ENCODE assay signal across 21 cellular contexts in genomic region chr6:156098858-156099257, GRCh38.
DNase-seq lines count a peak whose midpoint lies in the region; ATAC-seq, FAIRE-seq and TF ChIP-seq lines count a peak whose summit lies in the region.
"Had no signal": no experiment of that assay in that cellular context is flagged by ENCODE, and none has a peak within 500 bp of the region (broad histone marks: within the 10 kb centered on the region; RNA-seq: fewer than 3 reads in every experiment).

No MANE protein-coding gene starts in this region.

- H3K9me1 ChIP-seq in IMR-90 (ENCODE audit: insufficient read depth, low read length) = no peaks in the 10 kb centered on the region

- H2BK12ac ChIP-seq in H1 (ENCODE audit: low read depth, low read length) = no peak overlapping the region

- no peak overlapping the region for H3K18ac ChIP-seq in IMR-90 (ENCODE audit: low read depth, low read length)
- no peak overlapping the region for H3K18ac ChIP-seq in H1 (ENCODE audit: extremely low read depth, low read length)

- H2AFZ ChIP-seq in IMR-90 (replicated peaks; ENCODE audit: low read length, poor library complexity) (no peak overlapping the region), H1 (ENCODE audit: low read length) (no peak overlapping the region)
- H2AFZ ChIP-seq: GM23338 had no signal

- no peaks in the 10 kb centered on the region for H3K27me3 ChIP-seq in IMR-90 (ENCODE audit: control insufficient read depth, insufficient read depth, low read length)
- no peaks in the 10 kb centered on the region for H3K27me3 ChIP-seq in H1 (replicated peaks in 1 of 4; ENCODE audit: control insufficient read depth in 3 of 4, extremely low read depth in 1 of 4, insufficient read depth in 3 of 4, low read length in 3 of 4)

- dilution Hi-C loops in IMR-90 (cut with HindIII; ENCODE audit: low sequenced_read_pairs, unreplicated experiment) = no loop called here

- no peak for ATAC-seq in A549
- no peak for ATAC-seq in IMR-90 (ENCODE audit: low read depth)
- ATAC-seq: GM23338, HCT116 had no signal

- 37% methylated on average over 1 of the region's 1 CpG for WGBS in A549 (ENCODE audit: missing lambda C conversion rate)
- no CpG with 5 or more reads among the region's 1 CpG for WGBS in IMR-90 (ENCODE audit: extremely low coverage in 2 of 2, insufficient read length in 1 of 2), 2 experiments
- 92% methylated on average over 1 of the region's 1 CpG; no CpG with 5 or more reads in 1 of the 2 experiments for WGBS in H1 (ENCODE audit: extremely low coverage in 1 of 2, insufficient coverage in 1 of 2, insufficient read length in 1 of 2, insufficient replicate concordance in 2 of 2, low coverage in 1 of 2, low lambda C conversion rate in 2 of 2, missing lambda C conversion rate in 1 of 2), 2 experiments

- H3K36me3 Mint-ChIP-seq in activated CD4-positive, alpha-beta memory T cell treated with anti-CD3 and anti-CD28 coated beads for 36 hours = no peaks in the 10 kb centered on the region
- H3K36me3 Mint-ChIP-seq: IgD-negative memory B cell had no signal

- DNase-seq in NCI-H748 (lab: John Stamatoyannopoulos, UW; ENCODE audit: unreplicated experiment) (peak; percentile 13), NCI-H748 treated with DMSO at 0.1 percent for 48 hours (lab: John Stamatoyannopoulos, UW) (no peak), A549 (ENCODE audit: low read depth in 1 of 2, low spot score in 1 of 2) (no peak), IMR-90 (no peak), H1 (ENCODE audit: low read depth in 1 of 2, low spot score in 2 of 2) (no peak)
- DNase-seq in activated CD4-positive, alpha-beta memory T cell treated with anti-CD3 and anti-CD28 coated beads for 36 hours = no peak
- DNase-seq: AML-193; Caco-2; CD4-positive, alpha-beta T cell; H7; HFFc6; KG1 had no signal

- no peaks in the 10 kb centered on the region for H3K27me3 Mint-ChIP-seq in activated CD4-positive, alpha-beta memory T cell treated with anti-CD3 and anti-CD28 coated beads for 36 hours
- H3K27me3 Mint-ChIP-seq: CD4-positive, alpha-beta T cell; IgD-negative memory B cell had no signal

- no peaks in the 10 kb centered on the region for H4K20me1 ChIP-seq in IMR-90 (ENCODE audit: insufficient read depth, low read length)
- H4K20me1 ChIP-seq in H1 (replicated peaks in 1 of 2; ENCODE audit: control insufficient read depth in 1 of 2, insufficient read depth in 2 of 2, low read length in 2 of 2) = no peaks in the 10 kb centered on the region

- BruUV-seq in IMR-90 (replicated peaks; lab: Mats Ljungman, UMichigan) = no TSS peak

- H2AK5ac ChIP-seq in IMR-90 (ENCODE audit: low read depth, low read length) (no peak overlapping the region), H1 (ENCODE audit: low read depth, low read length) (no peak overlapping the region)

- intact Hi-C loops in IMR-90 (cut with micrococcal nuclease) = no loop called here
- intact Hi-C loops in activated CD4-positive, alpha-beta memory T cell treated with anti-CD3 and anti-CD28 coated beads for 36 hours (cut with micrococcal nuclease) = no loop called here

- H3K56ac ChIP-seq in IMR-90 (ENCODE audit: extremely low read depth, insufficient read depth, low read length) (no peak overlapping the region), H1 (replicated peaks; ENCODE audit: insufficient read length, low read depth, low read length) (no peak overlapping the region)

- no peak overlapping the region for H2BK15ac ChIP-seq in IMR-90 (ENCODE audit: low read depth, low read length)
- no peak overlapping the region for H2BK15ac ChIP-seq in H1 (ENCODE audit: low read length)

- H4K5ac ChIP-seq in IMR-90 (ENCODE audit: low read depth, low read length) (no peak overlapping the region), H1 (ENCODE audit: insufficient read length, low read depth, low read length) (no peak overlapping the region)

- no peak overlapping the region for H3K27ac ChIP-seq in A549
- H3K27ac ChIP-seq in IMR-90 (ENCODE audit: insufficient read depth, low read length) = no peak overlapping the region
- no peak overlapping the region for H3K27ac ChIP-seq in H1 (ENCODE audit: low read depth, low read length)
- H3K27ac ChIP-seq: C4-2B, HL-60 had no signal

- in situ Hi-C loops in IMR-90 (cut with MboI; ENCODE audit: low sequenced_read_pairs) = no loop called here

- H3K23ac ChIP-seq in IMR-90 (ENCODE audit: low read depth, low read length) (no peak overlapping the region), H1 (ENCODE audit: insufficient read length) (no peak overlapping the region)

- H2BK5ac ChIP-seq in IMR-90 (ENCODE audit: low read depth, low read length, poor library complexity, severe bottlenecking) (no peak overlapping the region), H1 (ENCODE audit: low read depth, low read length) (no peak overlapping the region)

- no peaks in the 10 kb centered on the region for H3K23me2 ChIP-seq in H1 (ENCODE audit: low read depth, low read length)

- H3K4me3 Mint-ChIP-seq in activated CD4-positive, alpha-beta memory T cell treated with anti-CD3 and anti-CD28 coated beads for 36 hours = no peak overlapping the region
- H3K4me3 Mint-ChIP-seq: CD4-positive, alpha-beta T cell; GM23338; HFFc6; IgD-negative memory B cell had no signal

- no peak overlapping the region for H3K14ac ChIP-seq in IMR-90 (replicated peaks; ENCODE audit: low read depth, low read length)
- H3K14ac ChIP-seq in H1 (ENCODE audit: insufficient read length) = no peak overlapping the region

- no peak for TF ChIP-seq EP300 in A549 (IDR thresholded peaks at IDR 0.05)
- no peak for TF ChIP-seq EP300 in H1 (IDR thresholded peaks at IDR 0.05; ENCODE audit: borderline replicate concordance in 1 of 2, low read depth in 2 of 2, low read length in 2 of 2)

- H3K9me3 ChIP-seq in A549 (no peaks in the 10 kb centered on the region), IMR-90 (ENCODE audit: control insufficient read depth, insufficient read depth, low read length) (no peaks in the 10 kb centered on the region), H1 (ENCODE audit: insufficient read depth in 2 of 2, low read depth in 1 of 2, low read length in 1 of 2) (no peaks in the 10 kb centered on the region)
- H3K9me3 ChIP-seq: Caco-2 had no signal

- POLR2A ChIA-PET in A549 (lab: Yijun Ruan, JAX) (no interaction called here), IMR-90 (lab: Charles Lee; ENCODE audit: unreplicated experiment) (no interaction called here), H1 (lab: Charles Lee; ENCODE audit: partially characterized antibody) (no interaction called here)
- POLR2A ChIA-PET in activated CD4-positive, alpha-beta memory T cell treated with anti-CD3 and anti-CD28 coated beads for 36 hours (lab: Charles Lee) = no interaction called here

- H2BK20ac ChIP-seq in IMR-90 (ENCODE audit: low read depth, low read length) (no peak overlapping the region), H1 (ENCODE audit: low read length) (no peak overlapping the region)

- H3K4me3 ChIP-seq in A549 (no peak overlapping the region), IMR-90 (ENCODE audit: insufficient read depth, low read depth, low read length) (no peak overlapping the region), H1 (ENCODE audit: extremely low read depth in 1 of 4, insufficient read depth in 2 of 4, low read depth in 3 of 4, low read length in 4 of 4) (no peak overlapping the region)
- H3K4me3 ChIP-seq: GM23338 had no signal

- H3K4me2 ChIP-seq in A549 (no peak overlapping the region), IMR-90 (ENCODE audit: low read depth, low read length) (no peak overlapping the region), H1 (ENCODE audit: insufficient read depth in 1 of 2, low read depth in 2 of 2, low read length in 2 of 2) (no peak overlapping the region)
- H3K4me2 ChIP-seq: GM23338 had no signal

- TF ChIP-seq RAD21 in A549 (conservative IDR thresholded peaks at IDR 0.05 in 1 of 2, IDR thresholded peaks at IDR 0.05 in 1 of 2) (no peak), IMR-90 (IDR thresholded peaks at IDR 0.05; ENCODE audit: low read length) (no peak), H1 (IDR thresholded peaks at IDR 0.05 in 1 of 2, conservative IDR thresholded peaks at IDR 0.05 in 1 of 2; ENCODE audit: low read depth in 2 of 2, low read length in 2 of 2) (no peak)

- TF ChIP-seq POLR2A in A549 (IDR thresholded peaks at IDR 0.05; ENCODE audit: low read length) (no peak), IMR-90 (IDR thresholded peaks at IDR 0.05; ENCODE audit: low read depth, low read length) (no peak), H1 (IDR thresholded peaks at IDR 0.05; ENCODE audit: control extremely low read depth in 1 of 2, low read depth in 2 of 2, low read length in 2 of 2) (no peak)

- H3K36me3 ChIP-seq in IMR-90 (ENCODE audit: control insufficient read depth, insufficient read depth, low read length) (no peaks in the 10 kb centered on the region), H1 (ENCODE audit: control insufficient read depth in 2 of 4, insufficient read depth in 4 of 4, low read length in 3 of 4) (no peaks in the 10 kb centered on the region)

- no peak overlapping the region for H2AK9ac ChIP-seq in IMR-90 (replicated peaks; ENCODE audit: low read depth, low read length, poor library complexity)

- peaks cover 4% of the 10 kb centered on the region for H3K4me1 Mint-ChIP-seq in activated CD4-positive, alpha-beta memory T cell treated with anti-CD3 and anti-CD28 coated beads for 36 hours (ENCODE audit: low read depth)
- H3K4me1 Mint-ChIP-seq: GM23338, IgD-negative memory B cell had no signal

- H3K79me2 ChIP-seq in H1 (ENCODE audit: control insufficient read depth in 1 of 2, insufficient read depth in 2 of 2, low read length in 2 of 2) = no peaks in the 10 kb centered on the region

- H3K27ac Mint-ChIP-seq in activated CD4-positive, alpha-beta memory T cell treated with anti-CD3 and anti-CD28 coated beads for 36 hours = no peak overlapping the region
- H3K27ac Mint-ChIP-seq: CD4-positive, alpha-beta T cell; GM23338; HFFc6; IgD-negative memory B cell had no signal

- peaks cover 14% of the 10 kb centered on the region for H3K9me3 Mint-ChIP-seq in activated CD4-positive, alpha-beta memory T cell treated with anti-CD3 and anti-CD28 coated beads for 36 hours
- H3K9me3 Mint-ChIP-seq: GM23338, HFFc6 had no signal

- H3K79me1 ChIP-seq in IMR-90 (ENCODE audit: low read depth in 1 of 2, low read length in 2 of 2) (no peaks in the 10 kb centered on the region), H1 (ENCODE audit: low read depth, low read length) (no peaks in the 10 kb centered on the region)

- H3K9ac ChIP-seq in IMR-90 (ENCODE audit: low read depth, low read length) (no peak overlapping the region), H1 (replicated peaks in 1 of 4; ENCODE audit: extremely low read depth in 1 of 4, low read depth in 3 of 4, low read length in 3 of 4) (no peak overlapping the region)

- CTCF ChIA-PET in A549 (lab: Yijun Ruan, JAX) (no interaction called here), IMR-90 (lab: Yijun Ruan, JAX) (no interaction called here), H1 (lab: Charles Lee; ENCODE audit: partially characterized antibody) (interaction anchor here (1.0 kb wide), 1 partner anchor 10 kb away, joined by 3 read pairs; no protein-coding TSS in a partner anchor)
- CTCF ChIA-PET in activated CD4-positive, alpha-beta memory T cell treated with anti-CD3 and anti-CD28 coated beads for 36 hours (lab: Charles Lee) = no interaction called here

- H4K91ac ChIP-seq in IMR-90 (ENCODE audit: insufficient read depth, low read depth, low read length) (no peak overlapping the region), H1 (replicated peaks; ENCODE audit: insufficient read length, low read length) (no peak overlapping the region)

- TF ChIP-seq CTCF in A549 (IDR thresholded peaks at IDR 0.05) = no peak
- TF ChIP-seq CTCF in IMR-90 (conservative IDR thresholded peaks at IDR 0.05; ENCODE audit: low read depth, low read length) = no peak
- TF ChIP-seq CTCF in H1 (IDR thresholded peaks at IDR 0.05; ENCODE audit: control extremely low read depth in 1 of 3, insufficient read depth in 1 of 3, low read depth in 1 of 3, low read length in 3 of 3) = no peak

- no peak overlapping the region for H3K4ac ChIP-seq in IMR-90 (ENCODE audit: low read depth, low read length)
- no peak overlapping the region for H3K4ac ChIP-seq in H1 (replicated peaks; ENCODE audit: insufficient read length, low read depth, low read length)

- H4K8ac ChIP-seq in IMR-90 (ENCODE audit: low read depth in 2 of 2, low read length in 2 of 2) (no peak overlapping the region), H1 (ENCODE audit: extremely low read depth, insufficient read depth, low read length) (no peak overlapping the region)

- H2BK120ac ChIP-seq in IMR-90 (ENCODE audit: low read depth, low read length) (no peak overlapping the region), H1 (replicated peaks; ENCODE audit: low read depth, low read length) (no peak overlapping the region)

- H3K4me1 ChIP-seq in A549 = no peaks in the 10 kb centered on the region
- no peaks in the 10 kb centered on the region for H3K4me1 ChIP-seq in IMR-90 (ENCODE audit: control insufficient read depth, insufficient read depth, low read length)
- no peaks in the 10 kb centered on the region for H3K4me1 ChIP-seq in H1 (replicated peaks in 1 of 4; ENCODE audit: control insufficient read depth in 3 of 4, insufficient read depth in 4 of 4, low read length in 3 of 4)
- H3K4me1 ChIP-seq: Caco-2 had no signal

- FAIRE-seq in A549 (lab: Jason Lieb, UNC) (no peak), H1 (lab: Jason Lieb, UNC) (no peak)
- FAIRE-seq: A204.1, D721Med, G401.6, GM12891 had no signal
